In the genomic region with DNA sequence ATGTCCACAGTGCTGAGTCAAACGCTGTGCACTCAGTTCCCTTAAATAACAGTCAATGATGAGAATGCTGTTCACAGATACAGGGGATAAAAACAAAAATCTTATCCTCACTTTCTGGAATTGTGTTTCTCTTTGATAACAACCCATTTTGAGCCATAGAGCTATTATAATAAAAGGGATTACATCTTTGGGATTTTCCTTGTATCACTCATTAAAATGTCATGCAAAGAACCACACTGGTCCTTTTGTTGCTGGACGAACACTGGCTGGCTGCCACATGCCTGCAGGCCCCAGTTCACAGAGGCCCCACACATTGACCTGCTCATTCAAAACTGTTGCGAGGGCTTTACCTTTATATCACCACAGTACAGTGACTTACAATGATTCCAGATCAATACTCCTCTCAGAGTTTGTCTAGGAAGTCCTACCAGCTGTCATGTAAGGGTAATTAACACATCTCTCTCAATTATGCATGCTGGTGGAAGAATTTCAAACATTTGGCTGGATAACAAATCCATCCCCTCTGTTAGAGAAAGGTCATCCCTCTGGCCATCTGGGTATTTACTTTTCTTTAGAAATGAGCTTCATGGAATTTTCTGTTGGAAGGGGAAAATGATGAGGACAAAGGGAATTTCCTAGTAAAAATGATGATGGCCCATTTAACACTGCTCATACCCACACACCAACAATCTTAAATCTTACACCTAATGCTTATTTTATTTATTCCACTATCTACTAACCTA, we compare ENCODE assay signal across 1 cellular context.
TF ChIP-seq lines count a peak whose summit lies in the region.

No MANE protein-coding gene starts in this region.

TF ChIP-seq in GM23338, 12 proteins besides CTCF, POLR2A, EP300 and RAD21 (continued from another document):
- TF ChIP-seq, protein P1, sequence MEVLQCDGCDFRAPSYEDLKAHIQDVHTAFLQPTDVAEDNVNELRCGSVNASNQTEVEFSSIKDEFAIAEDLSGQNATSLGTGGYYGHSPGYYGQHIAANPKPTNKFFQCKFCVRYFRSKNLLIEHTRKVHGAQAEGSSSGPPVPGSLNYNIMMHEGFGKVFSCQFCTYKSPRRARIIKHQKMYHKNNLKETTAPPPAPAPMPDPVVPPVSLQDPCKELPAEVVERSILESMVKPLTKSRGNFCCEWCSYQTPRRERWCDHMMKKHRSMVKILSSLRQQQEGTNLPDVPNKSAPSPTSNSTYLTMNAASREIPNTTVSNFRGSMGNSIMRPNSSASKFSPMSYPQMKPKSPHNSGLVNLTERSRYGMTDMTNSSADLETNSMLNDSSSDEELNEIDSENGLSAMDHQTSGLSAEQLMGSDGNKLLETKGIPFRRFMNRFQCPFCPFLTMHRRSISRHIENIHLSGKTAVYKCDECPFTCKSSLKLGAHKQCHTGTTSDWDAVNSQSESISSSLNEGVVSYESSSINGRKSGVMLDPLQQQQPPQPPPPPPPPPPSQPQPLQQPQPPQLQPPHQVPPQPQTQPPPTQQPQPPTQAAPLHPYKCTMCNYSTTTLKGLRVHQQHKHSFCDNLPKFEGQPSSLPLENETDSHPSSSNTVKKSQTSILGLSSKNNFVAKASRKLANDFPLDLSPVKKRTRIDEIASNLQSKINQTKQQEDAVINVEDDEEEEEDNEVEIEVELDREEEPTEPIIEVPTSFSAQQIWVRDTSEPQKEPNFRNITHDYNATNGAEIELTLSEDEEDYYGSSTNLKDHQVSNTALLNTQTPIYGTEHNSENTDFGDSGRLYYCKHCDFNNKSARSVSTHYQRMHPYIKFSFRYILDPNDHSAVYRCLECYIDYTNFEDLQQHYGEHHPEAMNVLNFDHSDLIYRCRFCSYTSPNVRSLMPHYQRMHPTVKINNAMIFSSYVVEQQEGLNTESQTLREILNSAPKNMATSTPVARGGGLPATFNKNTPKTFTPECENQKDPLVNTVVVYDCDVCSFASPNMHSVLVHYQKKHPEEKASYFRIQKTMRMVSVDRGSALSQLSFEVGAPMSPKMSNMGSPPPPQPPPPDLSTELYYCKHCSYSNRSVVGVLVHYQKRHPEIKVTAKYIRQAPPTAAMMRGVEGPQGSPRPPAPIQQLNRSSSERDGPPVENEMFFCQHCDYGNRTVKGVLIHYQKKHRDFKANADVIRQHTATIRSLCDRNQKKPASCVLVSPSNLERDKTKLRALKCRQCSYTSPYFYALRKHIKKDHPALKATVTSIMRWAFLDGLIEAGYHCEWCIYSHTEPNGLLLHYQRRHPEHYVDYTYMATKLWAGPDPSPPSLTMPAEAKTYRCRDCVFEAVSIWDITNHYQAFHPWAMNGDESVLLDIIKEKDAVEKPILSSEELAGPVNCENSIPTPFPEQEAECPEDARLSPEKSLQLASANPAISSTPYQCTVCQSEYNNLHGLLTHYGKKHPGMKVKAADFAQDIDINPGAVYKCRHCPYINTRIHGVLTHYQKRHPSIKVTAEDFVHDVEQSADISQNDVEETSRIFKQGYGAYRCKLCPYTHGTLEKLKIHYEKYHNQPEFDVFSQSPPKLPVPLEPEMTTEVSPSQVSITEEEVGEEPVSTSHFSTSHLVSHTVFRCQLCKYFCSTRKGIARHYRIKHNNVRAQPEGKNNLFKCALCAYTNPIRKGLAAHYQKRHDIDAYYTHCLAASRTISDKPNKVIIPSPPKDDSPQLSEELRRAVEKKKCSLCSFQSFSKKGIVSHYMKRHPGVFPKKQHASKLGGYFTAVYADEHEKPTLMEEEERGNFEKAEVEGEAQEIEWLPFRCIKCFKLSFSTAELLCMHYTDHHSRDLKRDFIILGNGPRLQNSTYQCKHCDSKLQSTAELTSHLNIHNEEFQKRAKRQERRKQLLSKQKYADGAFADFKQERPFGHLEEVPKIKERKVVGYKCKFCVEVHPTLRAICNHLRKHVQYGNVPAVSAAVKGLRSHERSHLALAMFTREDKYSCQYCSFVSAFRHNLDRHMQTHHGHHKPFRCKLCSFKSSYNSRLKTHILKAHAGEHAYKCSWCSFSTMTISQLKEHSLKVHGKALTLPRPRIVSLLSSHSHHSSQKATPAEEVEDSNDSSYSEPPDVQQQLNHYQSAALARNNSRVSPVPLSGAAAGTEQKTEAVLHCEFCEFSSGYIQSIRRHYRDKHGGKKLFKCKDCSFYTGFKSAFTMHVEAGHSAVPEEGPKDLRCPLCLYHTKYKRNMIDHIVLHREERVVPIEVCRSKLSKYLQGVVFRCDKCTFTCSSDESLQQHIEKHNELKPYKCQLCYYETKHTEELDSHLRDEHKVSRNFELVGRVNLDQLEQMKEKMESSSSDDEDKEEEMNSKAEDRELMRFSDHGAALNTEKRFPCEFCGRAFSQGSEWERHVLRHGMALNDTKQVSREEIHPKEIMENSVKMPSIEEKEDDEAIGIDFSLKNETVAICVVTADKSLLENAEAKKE (CRISPR knock-in tag; IDR thresholded peaks at IDR 0.05), result no peak
- TF ChIP-seq ZNF114 (CRISPR knock-in tag; IDR thresholded peaks at IDR 0.05) (no peak), POLR2AphosphoS5 (IDR thresholded peaks at IDR 0.05; ENCODE audit: low read depth) (no peak), NANOG (IDR thresholded peaks at IDR 0.05; ENCODE audit: borderline replicate concordance) (no peak), EZH2phosphoT487 (IDR thresholded peaks at IDR 0.05; ENCODE audit: unreplicated experiment) (no peak)
- TF ChIP-seq, protein P2, sequence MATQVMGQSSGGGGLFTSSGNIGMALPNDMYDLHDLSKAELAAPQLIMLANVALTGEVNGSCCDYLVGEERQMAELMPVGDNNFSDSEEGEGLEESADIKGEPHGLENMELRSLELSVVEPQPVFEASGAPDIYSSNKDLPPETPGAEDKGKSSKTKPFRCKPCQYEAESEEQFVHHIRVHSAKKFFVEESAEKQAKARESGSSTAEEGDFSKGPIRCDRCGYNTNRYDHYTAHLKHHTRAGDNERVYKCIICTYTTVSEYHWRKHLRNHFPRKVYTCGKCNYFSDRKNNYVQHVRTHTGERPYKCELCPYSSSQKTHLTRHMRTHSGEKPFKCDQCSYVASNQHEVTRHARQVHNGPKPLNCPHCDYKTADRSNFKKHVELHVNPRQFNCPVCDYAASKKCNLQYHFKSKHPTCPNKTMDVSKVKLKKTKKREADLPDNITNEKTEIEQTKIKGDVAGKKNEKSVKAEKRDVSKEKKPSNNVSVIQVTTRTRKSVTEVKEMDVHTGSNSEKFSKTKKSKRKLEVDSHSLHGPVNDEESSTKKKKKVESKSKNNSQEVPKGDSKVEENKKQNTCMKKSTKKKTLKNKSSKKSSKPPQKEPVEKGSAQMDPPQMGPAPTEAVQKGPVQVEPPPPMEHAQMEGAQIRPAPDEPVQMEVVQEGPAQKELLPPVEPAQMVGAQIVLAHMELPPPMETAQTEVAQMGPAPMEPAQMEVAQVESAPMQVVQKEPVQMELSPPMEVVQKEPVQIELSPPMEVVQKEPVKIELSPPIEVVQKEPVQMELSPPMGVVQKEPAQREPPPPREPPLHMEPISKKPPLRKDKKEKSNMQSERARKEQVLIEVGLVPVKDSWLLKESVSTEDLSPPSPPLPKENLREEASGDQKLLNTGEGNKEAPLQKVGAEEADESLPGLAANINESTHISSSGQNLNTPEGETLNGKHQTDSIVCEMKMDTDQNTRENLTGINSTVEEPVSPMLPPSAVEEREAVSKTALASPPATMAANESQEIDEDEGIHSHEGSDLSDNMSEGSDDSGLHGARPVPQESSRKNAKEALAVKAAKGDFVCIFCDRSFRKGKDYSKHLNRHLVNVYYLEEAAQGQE (IDR thresholded peaks at IDR 0.05; ENCODE audit: unreplicated experiment), result no peak
